In the genomic region with DNA sequence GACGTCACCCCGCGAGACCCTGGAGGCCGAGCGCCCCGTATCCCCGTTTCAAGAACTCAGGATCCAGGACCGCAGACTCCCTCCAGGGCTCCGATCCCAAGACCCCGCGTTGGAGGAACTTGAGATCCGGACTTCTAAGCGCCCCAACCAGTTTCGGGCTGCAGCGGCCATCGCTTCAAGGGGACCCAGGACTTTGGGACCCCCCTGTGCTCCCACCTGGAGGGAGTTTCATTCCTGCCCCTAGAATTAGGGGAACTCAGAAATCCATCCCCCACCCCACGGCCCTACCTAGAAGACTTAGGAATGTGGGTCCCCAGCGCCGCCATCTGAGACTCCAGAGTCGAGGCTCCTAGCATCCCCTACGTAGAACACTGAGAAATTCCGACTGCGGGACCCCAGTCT, we compare ENCODE assay signal across 8 cellular contexts. TPM values are rescaled to one million over a fixed set of nuclear protein-coding genes. Genes with fewer than 3 reads are reported as not detected.
DNase-seq lines count a peak whose midpoint lies in the region; TF ChIP-seq lines count a peak whose summit lies in the region.

No MANE protein-coding gene starts in this region.

- H3K9ac ChIP-seq in mammary epithelial cell (ENCODE audit: insufficient read depth, low read length) (peak overlapping the region; percentile 86), mucosa of rectum (ENCODE audit: low read depth in 1 of 2, low read length in 2 of 2) (peak overlapping the region; percentile 72 to 75)

- H3K36me3 ChIP-seq in A673 (ENCODE audit: insufficient read depth, low read length, poor library complexity, severe bottlenecking) (peaks cover 27% of the 10 kb centered on the region), mammary epithelial cell (ENCODE audit: insufficient read depth, low read length) (peaks cover 4% of the 10 kb centered on the region), mucosa of rectum (ENCODE audit: control insufficient read depth in 2 of 2, insufficient read depth in 2 of 2, low read length in 2 of 2) (peaks cover 11 to 15% of the 10 kb centered on the region in 2 donors)

- peaks cover 23 to 26% (median 25%) of the 10 kb centered on the region in 3 donors for H3K4me1 Mint-ChIP-seq in IgD-negative memory B cell

- peak overlapping the region; percentile 94 to 97 (median 96) for H3K4me3 Mint-ChIP-seq in IgD-negative memory B cell

- H3K9me3 ChIP-seq in A673 (ENCODE audit: low read depth, low read length, poor library complexity, severe bottlenecking) (no peaks in the 10 kb centered on the region), mammary epithelial cell (replicated peaks; ENCODE audit: insufficient read depth, low read length) (no peaks in the 10 kb centered on the region), mucosa of rectum (ENCODE audit: control insufficient read depth in 2 of 2, low read length in 2 of 2) (no peaks in the 10 kb centered on the region)

- CTCF ChIA-PET in A673 (lab: Charles Lee): interaction anchor here (0.7 kb wide), 1 partner anchor 211 kb away, joined by 5 read pairs; no protein-coding TSS in a partner anchor
- CTCF ChIA-PET in mammary epithelial cell (lab: Charles Lee; ENCODE audit: low non-redundant PET): no interaction called here

- H3K79me2 ChIP-seq in mammary epithelial cell (ENCODE audit: insufficient read depth, low read length): peaks cover 25% of the 10 kb centered on the region

- TF ChIP-seq CTCF in A673 (conservative IDR thresholded peaks at IDR 0.05; ENCODE audit: low read depth, low read length): no peak; the same call in 1 of the 2 replicates
- TF ChIP-seq CTCF in mammary epithelial cell (conservative IDR thresholded peaks at IDR 0.05 in 1 of 2, IDR thresholded peaks at IDR 0.05 in 1 of 2; ENCODE audit: extremely low read depth in 1 of 2, insufficient read depth in 1 of 2, low read depth in 1 of 2, low read length in 2 of 2): no peak

- H3K27ac Mint-ChIP-seq in IgD-negative memory B cell: peak overlapping the region; percentile 100

- H3K27ac ChIP-seq in A673 (ENCODE audit: low read depth, low read length, poor library complexity, severe bottlenecking) (peak overlapping the region; percentile 97), mammary epithelial cell (ENCODE audit: insufficient read depth, low read depth, low read length) (peak overlapping the region; percentile 54), mucosa of rectum (ENCODE audit: low read depth in 2 of 2, low read length in 2 of 2) (peak overlapping the region; percentile 97 to 100)

- H3K4me2 ChIP-seq in mammary epithelial cell (ENCODE audit: insufficient read depth, low read depth, low read length): peak overlapping the region; percentile 87

- peaks cover 0 to 2% (median 0%) of the 10 kb centered on the region in 3 donors for H3K9me3 Mint-ChIP-seq in IgD-negative memory B cell

- POLR2A ChIA-PET in A673 (lab: Charles Lee; ENCODE audit: low non-redundant PET): no interaction called here

- dilution Hi-C loops in mammary epithelial cell (cut with HindIII; ENCODE audit: low sequenced_read_pairs): no loop called here

- DNase-seq in A673 (ENCODE audit: low spot score) (no peak), mammary epithelial cell (no peak), foreskin melanocyte (no peak), HPDE6-E6E7 (ENCODE audit: extremely low spot score) (no peak), NCI-H1436 treated with DMSO at 0.1 percent for 48 hours (lab: John Stamatoyannopoulos, UW) (no peak)
- no peak for DNase-seq in activated CD8-positive, alpha-beta memory T cell treated with anti-CD3 and anti-CD28 coated beads for 24 hours

- TSS peak; percentile 36 for BruUV-seq in A673 (replicated peaks; lab: Mats Ljungman, UMichigan)
- no TSS peak for BruUV-seq in mammary epithelial cell (replicated peaks; lab: Mats Ljungman, UMichigan)

- in situ Hi-C loops in mammary epithelial cell (cut with MboI; ENCODE audit: low sequenced_read_pairs in 2 of 2): no loop called here

- intact Hi-C loops in A673 (cut with micrococcal nuclease; ENCODE audit: unreplicated experiment): loop anchor here (1.0 to 5.0 kb wide), 2 partner anchors 16 to 291 kb away; no protein-coding TSS in a partner anchor
- intact Hi-C loops in mammary epithelial cell (cut with micrococcal nuclease): loop anchor here (1.0 to 2.0 kb wide), 7 partner anchors 11 to 290 kb away; a partner anchor contains a TSS

- H3K27me3 Mint-ChIP-seq in IgD-negative memory B cell: peaks cover 2% of the 10 kb centered on the region

- peaks cover 14% of the 10 kb centered on the region for H3K36me3 Mint-ChIP-seq in IgD-negative memory B cell

- H3K4me3 ChIP-seq in A673 (ENCODE audit: low read depth, low read length, poor library complexity, severe bottlenecking) (peak overlapping the region; percentile 100), mammary epithelial cell (replicated peaks in 1 of 3; ENCODE audit: insufficient read depth in 1 of 3, low read depth in 2 of 3, low read length in 3 of 3) (peak overlapping the region; percentile 70 to 93 (median 92)), mucosa of rectum (ENCODE audit: low read length in 2 of 2) (peak overlapping the region; percentile 67 to 75)

- WGBS in mammary epithelial cell (ENCODE audit: low coverage, missing lambda C conversion rate): 0% methylated on average over 4 of the region's 23 CpGs

- H2AFZ ChIP-seq in mammary epithelial cell (ENCODE audit: low read depth, low read length): peak overlapping the region; percentile 74

- H3K27me3 ChIP-seq in A673 (replicated peaks; ENCODE audit: insufficient read depth, low read depth, low read length, poor library complexity): no peaks in the 10 kb centered on the region
- H3K27me3 ChIP-seq in mammary epithelial cell (ENCODE audit: insufficient read depth, low read length): no peaks in the 10 kb centered on the region
- H3K27me3 ChIP-seq in mucosa of rectum (ENCODE audit: control insufficient read depth in 2 of 2, insufficient read depth in 2 of 2, low read length in 2 of 2): peaks cover 2 to 7% of the 10 kb centered on the region in 2 donors

- H4K20me1 ChIP-seq in mammary epithelial cell (ENCODE audit: insufficient read depth, low read length): no peaks in the 10 kb centered on the region

- H3K4me1 ChIP-seq in A673 (ENCODE audit: insufficient read depth, low read length, poor library complexity, severe bottlenecking) (peaks cover 44% of the 10 kb centered on the region), mammary epithelial cell (ENCODE audit: insufficient read depth, low read length) (peaks cover 38% of the 10 kb centered on the region), mucosa of rectum (ENCODE audit: control insufficient read depth in 2 of 2, insufficient read depth in 2 of 2, low read length in 2 of 2) (peaks cover 28 to 30% of the 10 kb centered on the region in 2 donors)

RNA-seq across cellular contexts. Expression of a gene that starts 0.4 kb away (rescaled TPM):
- total RNA-seq in A673 (2021) (99.1 and 99.4 TPM in 2 replicates), mammary epithelial cell (10 to 100 TPM; 15.5 to 40.6 TPM)
- polyA plus RNA-seq in IgD-negative memory B cell (6.5 TPM), mammary epithelial cell (21.9 TPM)
- polyA minus RNA-seq in mammary epithelial cell: 10.2 TPM

RNA-seq across cellular contexts. Expression of a gene that starts 6.2 kb away (rescaled TPM):
- total RNA-seq in A673 (2021): 7.1 and 8.1 TPM in 2 replicates
- polyA plus RNA-seq in IgD-negative memory B cell: 579 TPM
- total RNA-seq in mammary epithelial cell: 100 to 1,000 TPM in 1 of 2 donors, 10 to 100 TPM in 1; 13.3 to 110 TPM
- polyA plus RNA-seq in mammary epithelial cell: 10.4 TPM
- polyA minus RNA-seq in mammary epithelial cell: 34.5 TPM

RNA-seq across cellular contexts. Expression of a gene that starts 21.7 kb away (rescaled TPM):
- 37.1 and 41.9 TPM in 2 replicates for total RNA-seq in A673 (2021)
- 68.7 TPM for polyA plus RNA-seq in IgD-negative memory B cell
- total RNA-seq in mammary epithelial cell: 10 to 100 TPM; 19.5 to 29.3 TPM
- polyA plus RNA-seq in mammary epithelial cell: 25.9 TPM
- 21.9 TPM for polyA minus RNA-seq in mammary epithelial cell

RNA-seq across cellular contexts. Expression of a gene that starts 22.0 kb away (rescaled TPM):
- total RNA-seq in A673 (2021): 70.2 and 73.3 TPM in 2 replicates
- 64.1 TPM for polyA plus RNA-seq in IgD-negative memory B cell
- total RNA-seq in mammary epithelial cell: 10 to 100 TPM; 25.5 to 45.8 TPM
- 54.0 TPM for polyA plus RNA-seq in mammary epithelial cell
- 26.5 TPM for polyA minus RNA-seq in mammary epithelial cell

RNA-seq across cellular contexts. Expression of a gene that starts 22.9 kb away (rescaled TPM):
- 1,898 and 1,963 TPM in 2 replicates for total RNA-seq in A673 (2021)
- polyA plus RNA-seq in IgD-negative memory B cell: 2,255 TPM
- total RNA-seq in mammary epithelial cell: 1,000 to 10,000 TPM in 1 of 2 donors, 100 to 1,000 TPM in 1; 361 to 1,710 TPM
- 3,363 TPM for polyA plus RNA-seq in mammary epithelial cell
- 1,696 TPM for polyA minus RNA-seq in mammary epithelial cell
